9 cellular contexts compared by ENCODE assay signal in the genomic region with DNA sequence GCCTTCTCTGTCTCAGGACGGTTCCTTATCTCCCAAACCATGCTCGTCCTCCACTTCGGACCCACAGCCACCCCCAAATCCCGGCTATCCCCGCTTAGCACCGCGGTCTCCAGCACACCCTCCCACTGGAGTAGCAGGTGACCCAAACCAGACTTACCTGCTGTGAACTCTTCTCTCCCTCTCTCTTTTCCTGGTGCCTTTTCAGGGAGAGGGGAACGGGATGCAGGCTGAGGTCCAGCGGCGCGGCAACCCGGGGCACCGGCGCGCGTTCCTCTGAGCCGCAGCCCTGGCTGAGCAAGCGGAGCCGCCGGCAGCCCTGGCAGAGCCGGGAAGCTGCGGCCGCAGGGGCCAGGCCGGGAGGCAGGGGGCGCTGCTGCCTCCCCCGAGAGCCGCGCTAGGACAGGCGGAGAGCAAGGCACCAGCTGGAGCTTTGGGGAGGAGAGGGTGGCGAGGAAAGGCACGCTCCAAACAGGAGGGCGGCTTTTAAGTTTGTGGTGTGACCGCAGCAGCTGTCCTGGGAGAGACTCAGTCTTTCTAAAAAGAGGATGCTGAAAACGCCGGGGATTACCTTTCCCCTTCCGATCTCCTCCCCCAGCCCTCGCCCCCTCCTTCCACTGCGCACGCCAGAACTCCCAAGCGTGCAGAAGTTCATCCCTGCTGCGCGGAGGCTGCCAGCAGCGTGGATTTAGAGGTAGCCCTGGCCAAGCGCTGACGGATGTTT. TPM values are rescaled to one million over a fixed set of nuclear protein-coding genes. Genes with fewer than 3 reads are reported as not detected.
DNase-seq lines count a peak whose midpoint lies in the region; ATAC-seq and TF ChIP-seq lines count a peak whose summit lies in the region.
"Had no signal": no experiment of that assay in that cellular context is flagged by ENCODE, and none has a peak within 500 bp of the region (broad histone marks: within the 10 kb centered on the region; RNA-seq: fewer than 3 reads in every experiment).

A gene (minus strand): TSS at position 536 of the 721 bp plus-strand sequence. CDS start 65,165 bp downstream, outside the sequence.

- peaks cover 27% of the 10 kb centered on the region for H3K27me3 Mint-ChIP-seq in activated CD4-positive, alpha-beta memory T cell treated with anti-CD3 and anti-CD28 coated beads for 36 hours
- H3K27me3 Mint-ChIP-seq in nephron progenitor cell (ENCODE audit: low read depth, poor library complexity): peaks cover 26% of the 10 kb centered on the region

- H3K36me3 ChIP-seq in BJ (ENCODE audit: control insufficient read depth, insufficient read depth, low read length): no peaks in the 10 kb centered on the region

- H3K4me3 Mint-ChIP-seq in activated CD4-positive, alpha-beta memory T cell treated with anti-CD3 and anti-CD28 coated beads for 36 hours: no peak within 1 kb of the TSS
- peak within 1 kb of the TSS; percentile 95 for H3K4me3 Mint-ChIP-seq in nephron progenitor cell

- H3K4me1 Mint-ChIP-seq in activated CD4-positive, alpha-beta memory T cell treated with anti-CD3 and anti-CD28 coated beads for 36 hours (ENCODE audit: low read depth): peaks cover 5% of the 10 kb centered on the region
- peaks cover 58% of the 10 kb centered on the region for H3K4me1 Mint-ChIP-seq in nephron progenitor cell

- peak within 1 kb of the TSS; percentile 78 for H3K4me3 ChIP-seq in BJ (ENCODE audit: low read depth, low read length)

- H3K36me3 Mint-ChIP-seq in activated CD4-positive, alpha-beta memory T cell treated with anti-CD3 and anti-CD28 coated beads for 36 hours: no peaks in the 10 kb centered on the region
- peaks cover 26% of the 10 kb centered on the region for H3K36me3 Mint-ChIP-seq in nephron progenitor cell (ENCODE audit: low read depth)

- intact Hi-C loops in activated CD4-positive, alpha-beta memory T cell treated with anti-CD3 and anti-CD28 coated beads for 36 hours (cut with micrococcal nuclease): loop anchor here (1.0 kb wide), 1 partner anchor 368 kb away; no protein-coding TSS in a partner anchor

- POLR2A ChIA-PET in BJ (lab: Charles Lee): interaction anchor here (0.5 kb wide), 1 partner anchor 110 kb away, joined by 5 read pairs; no protein-coding TSS in a partner anchor
- POLR2A ChIA-PET in activated CD4-positive, alpha-beta memory T cell treated with anti-CD3 and anti-CD28 coated beads for 36 hours (lab: Charles Lee): no interaction called here

- peak; percentile 85 for ATAC-seq in GM18858 (IDR thresholded peaks at IDR 0.05; ENCODE audit: unreplicated experiment)
- ATAC-seq in HG02973 (IDR thresholded peaks at IDR 0.05; ENCODE audit: unreplicated experiment): peak; percentile 94

- peak; percentile 84 for TF ChIP-seq CTCF in BJ (IDR thresholded peaks at IDR 0.05; ENCODE audit: insufficient read depth, low read depth, low read length)
- peak; percentile 85 for TF ChIP-seq CTCF in nephron progenitor cell (IDR thresholded peaks at IDR 0.05)

- CTCF ChIA-PET in BJ (lab: Yijun Ruan, JAX): interaction anchor here (0.6 to 10.1 kb wide), 31 partner anchors 9 to 644 kb away, joined by 3 to 149 read pairs (median 4); no protein-coding TSS in a partner anchor
- CTCF ChIA-PET in activated CD4-positive, alpha-beta memory T cell treated with anti-CD3 and anti-CD28 coated beads for 36 hours (lab: Charles Lee): no interaction called here

- H3K27ac Mint-ChIP-seq in activated CD4-positive, alpha-beta memory T cell treated with anti-CD3 and anti-CD28 coated beads for 36 hours: no peak within 1 kb of the TSS
- peak within 1 kb of the TSS; percentile 93 for H3K27ac Mint-ChIP-seq in nephron progenitor cell

- no peaks in the 10 kb centered on the region for H3K9me3 Mint-ChIP-seq in activated CD4-positive, alpha-beta memory T cell treated with anti-CD3 and anti-CD28 coated beads for 36 hours
- H3K9me3 Mint-ChIP-seq in nephron progenitor cell: no peaks in the 10 kb centered on the region

- H3K27me3 ChIP-seq in BJ (ENCODE audit: control insufficient read depth, insufficient read depth, low read length): no peaks in the 10 kb centered on the region

- DNase-seq in BJ (ENCODE audit: low read depth) (no peak), NCI-H2081 (lab: John Stamatoyannopoulos, UW) (peak; percentile 81 to 86), foreskin melanocyte (peak; percentile 71), nephron progenitor cell (peak; percentile 87), NCI-H2029 treated with DMSO at 0.1 percent for 48 hours (lab: John Stamatoyannopoulos, UW) (no peak)
- peak; percentile 39 for DNase-seq in activated CD4-positive, alpha-beta memory T cell treated with anti-CD3 and anti-CD28 coated beads for 36 hours

RNA-seq across cellular contexts. Expression of the gene that starts here (rescaled TPM):
- polyA plus RNA-seq in BJ (2011; rRNA removed): 19.9 and 27.7 TPM in 2 replicates
- 18.9 and 24.4 TPM in 2 replicates for polyA minus RNA-seq in BJ (2011; rRNA and poly(A)+ RNA removed)
- not detected for total RNA-seq in activated CD4-positive, alpha-beta memory T cell treated with anti-CD3 and anti-CD28 coated beads for 36 hours
- total RNA-seq: T-helper 2 cell treated with Interferon-gamma antibody and Interleukin-4, amounts not matched to agents 100 ng/mL and 5 ng/mL, for 36 hours had no signal

Comparison
In these comparisons a context has a peak if more than half of its experiments do, and no peak if none do; other contexts are left out.
1. Peak in DNase-seq in activated CD4-positive, alpha-beta memory T cell treated with anti-CD3 and anti-CD28 coated beads for 36 hours; RNA of the gene not detected or under 1 TPM.
2. DNase-seq: peak in NCI-H2081 (2 of 2), foreskin melanocyte (single experiment) and nephron progenitor cell (single experiment); none in BJ (single experiment) and NCI-H2029 treated with DMSO at 0.1 percent for 48 hours (single experiment).